18 cellular contexts compared by ENCODE assay signal in the genomic region with DNA sequence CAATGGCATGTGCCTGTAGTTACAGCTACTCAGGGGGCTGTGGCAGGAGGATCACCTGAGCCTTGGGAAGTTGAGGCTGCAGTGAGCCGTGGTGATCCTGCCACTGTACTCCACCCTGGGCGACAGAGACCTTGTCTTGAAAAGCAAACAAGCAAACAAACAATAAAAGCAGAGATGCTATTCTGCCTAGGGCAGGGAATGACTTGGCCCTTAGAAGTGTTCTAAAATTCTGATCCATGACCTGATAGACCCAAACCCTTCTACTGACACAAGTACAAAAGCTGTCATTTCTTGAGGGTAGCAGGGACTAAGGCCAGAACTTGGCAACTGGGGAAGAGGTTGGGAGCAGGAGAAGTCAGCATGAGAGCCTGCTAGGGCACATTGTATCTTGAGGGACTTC. TPM values are rescaled to one million over a fixed set of nuclear protein-coding genes. Genes with fewer than 3 reads are reported as not detected.
DNase-seq lines count a peak whose midpoint lies in the region; ATAC-seq and TF ChIP-seq lines count a peak whose summit lies in the region.
"Had no signal": no experiment of that assay in that cellular context is flagged by ENCODE, and none has a peak within 500 bp of the region (broad histone marks: within the 10 kb centered on the region; RNA-seq: fewer than 3 reads in every experiment).

No MANE protein-coding gene starts in this region.

- H3K4me1 Mint-ChIP-seq in dendritic cell treated with granulocyte-macrophage colony-stimulating factor and Interleukin-4, amounts not matched to agents 40 ng/mL and 50 ng/mL, for 4 days (ENCODE audit: low read depth), result peaks cover 86% of the 10 kb centered on the region

- no peak overlapping the region for H3K4me3 Mint-ChIP-seq in dendritic cell treated with granulocyte-macrophage colony-stimulating factor and Interleukin-4, amounts not matched to agents 40 ng/mL and 50 ng/mL, for 4 days
- H3K4me3 Mint-ChIP-seq: CD8-positive, alpha-beta memory T cell; H9 had no signal

- no peak overlapping the region; the same call in 1 of the 2 replicates for H3K23ac ChIP-seq in IMR-90 (ENCODE audit: low read depth, low read length)

- peak overlapping the region; percentile 80; the same call in 1 of the 2 replicates for H2BK20ac ChIP-seq in IMR-90 (ENCODE audit: low read depth, low read length)

- no peak overlapping the region for H3K56ac ChIP-seq in IMR-90 (ENCODE audit: extremely low read depth, insufficient read depth, low read length)

- no peak overlapping the region; the same call in 1 of the 2 replicates for H3K18ac ChIP-seq in IMR-90 (ENCODE audit: low read depth, low read length)

- no peaks in the 10 kb centered on the region for H3K27me3 Mint-ChIP-seq in dendritic cell treated with granulocyte-macrophage colony-stimulating factor and Interleukin-4, amounts not matched to agents 40 ng/mL and 50 ng/mL, for 4 days

- H3K27ac Mint-ChIP-seq in dendritic cell treated with granulocyte-macrophage colony-stimulating factor and Interleukin-4, amounts not matched to agents 40 ng/mL and 50 ng/mL, for 4 days, result peak overlapping the region; percentile 97
- H3K27ac Mint-ChIP-seq: CD8-positive, alpha-beta memory T cell had no signal

- H2BK15ac ChIP-seq in IMR-90 (ENCODE audit: low read depth, low read length), result peak overlapping the region; percentile 77; the same call in 2 of the 3 replicates

- dilution Hi-C loops in IMR-90 (cut with HindIII; ENCODE audit: low sequenced_read_pairs, unreplicated experiment), result no loop called here

- WGBS in IMR-90 (ENCODE audit: extremely low coverage in 2 of 2, insufficient read length in 1 of 2), 2 experiments, result 82% methylated on average over 2 of the region's 2 CpGs; no CpG with 5 or more reads in 1 of the 2 experiments
- WGBS in upper lobe of left lung, 2 donors, result 93 to 96% methylated on average over 2 of the region's 2 CpGs
- 92 to 100% methylated on average over 2 of the region's 2 CpGs for WGBS in tibial nerve, 2 donors

- H3K9me3 ChIP-seq in IMR-90 (ENCODE audit: control insufficient read depth, insufficient read depth, low read length), result no peaks in the 10 kb centered on the region
- no peaks in the 10 kb centered on the region for H3K9me3 ChIP-seq in neutrophil
- H3K9me3 ChIP-seq in upper lobe of left lung, result no peaks in the 10 kb centered on the region
- no peaks in the 10 kb centered on the region for H3K9me3 ChIP-seq in tibial nerve
- H3K9me3 ChIP-seq: A549, BE2C, Caco-2 had no signal

- in situ Hi-C loops in IMR-90 (cut with MboI; ENCODE audit: low sequenced_read_pairs), result no loop called here

- H2AK9ac ChIP-seq in IMR-90 (replicated peaks; ENCODE audit: low read depth, low read length, poor library complexity), result no peak overlapping the region

- no peaks in the 10 kb centered on the region for H3K27me3 ChIP-seq in IMR-90 (ENCODE audit: control insufficient read depth, insufficient read depth, low read length)
- no peaks in the 10 kb centered on the region for H3K27me3 ChIP-seq in neutrophil
- H3K27me3 ChIP-seq in upper lobe of left lung, result no peaks in the 10 kb centered on the region
- H3K27me3 ChIP-seq in tibial nerve, result no peaks in the 10 kb centered on the region
- H3K27me3 ChIP-seq: BE2C had no signal

- POLR2A ChIA-PET in IMR-90 (lab: Charles Lee; ENCODE audit: unreplicated experiment), result no interaction called here

- peak overlapping the region; percentile 53 for H4K91ac ChIP-seq in IMR-90 (ENCODE audit: insufficient read depth, low read depth, low read length)

- H3K4ac ChIP-seq in IMR-90 (ENCODE audit: low read depth, low read length), result peak overlapping the region; percentile 64; the same call in 1 of the 2 replicates

- peak overlapping the region; percentile 15; the same call in 1 of the 2 replicates for H4K5ac ChIP-seq in IMR-90 (ENCODE audit: low read depth, low read length)

- H3K4me3 ChIP-seq in IMR-90 (ENCODE audit: insufficient read depth, low read depth, low read length) (no peak overlapping the region), neutrophil (ENCODE audit: low read depth in 1 of 2, low read length in 1 of 2) (peak overlapping the region; percentile 62 to 64), upper lobe of left lung (no peak overlapping the region), tibial nerve (no peak overlapping the region)
- H3K4me3 ChIP-seq: A549 had no signal

- H3K27ac ChIP-seq in IMR-90 (ENCODE audit: insufficient read depth, low read length), result no peak overlapping the region
- peak overlapping the region; percentile 98 for H3K27ac ChIP-seq in neutrophil
- peak overlapping the region in 3 of 4 donors; percentile 28 to 85 (median 80) for H3K27ac ChIP-seq in upper lobe of left lung
- H3K27ac ChIP-seq in tibial nerve, result no peak overlapping the region

- no peaks in the 10 kb centered on the region for H4K20me1 ChIP-seq in IMR-90 (ENCODE audit: insufficient read depth, low read length)

- ATAC-seq in IMR-90 (ENCODE audit: low read depth) (no peak), upper lobe of left lung (ENCODE audit: low FRiP score in 2 of 2) (no peak), HG03159 (IDR thresholded peaks at IDR 0.05; ENCODE audit: unreplicated experiment) (no peak), HG02571 (IDR thresholded peaks at IDR 0.05; ENCODE audit: unreplicated experiment) (no peak)
- ATAC-seq: A549 had no signal

- TF ChIP-seq POLR2A in IMR-90 (IDR thresholded peaks at IDR 0.05; ENCODE audit: low read depth, low read length) (no peak), upper lobe of left lung (IDR thresholded peaks at IDR 0.05) (no peak), tibial nerve (IDR thresholded peaks at IDR 0.05) (no peak)

- H3K36me3 ChIP-seq in IMR-90 (ENCODE audit: control insufficient read depth, insufficient read depth, low read length), result no peaks in the 10 kb centered on the region
- H3K36me3 ChIP-seq in neutrophil, result peaks cover 8% of the 10 kb centered on the region
- no peaks in the 10 kb centered on the region for H3K36me3 ChIP-seq in upper lobe of left lung
- no peaks in the 10 kb centered on the region for H3K36me3 ChIP-seq in tibial nerve
- H3K36me3 ChIP-seq: BE2C had no signal

- H3K4me2 ChIP-seq in IMR-90 (ENCODE audit: low read depth, low read length), result no peak overlapping the region
- H3K4me2 ChIP-seq: A549 had no signal

- no peak for DNase-seq in IMR-90
- no peak for DNase-seq in upper lobe of left lung
- no peak for DNase-seq in cerebellar cortex (ENCODE audit: low spot score)
- no peak for DNase-seq in tibial nerve (ENCODE audit: low spot score in 2 of 2)
- DNase-seq: BE2C; Caco-2; CD8-positive, alpha-beta memory T cell; DND-41; GDM1; GOT3; H9 had no signal

- intact Hi-C loops in IMR-90 (cut with micrococcal nuclease), result loop anchor here (5.0 kb wide), 1 partner anchor 134 kb away; a partner anchor contains a TSS
- intact Hi-C loops in dendritic cell treated with granulocyte-macrophage colony-stimulating factor and Interleukin-4, amounts not matched to agents 40 ng/mL and 50 ng/mL, for 4 days (cut with micrococcal nuclease), result no loop called here

- no peaks in the 10 kb centered on the region for H3K36me3 Mint-ChIP-seq in dendritic cell treated with granulocyte-macrophage colony-stimulating factor and Interleukin-4, amounts not matched to agents 40 ng/mL and 50 ng/mL, for 4 days (ENCODE audit: low read depth)
- H3K36me3 Mint-ChIP-seq: CD8-positive, alpha-beta memory T cell had no signal

- H2AFZ ChIP-seq in IMR-90 (replicated peaks; ENCODE audit: low read length, poor library complexity), result no peak overlapping the region

- TF ChIP-seq EP300 in upper lobe of left lung (IDR thresholded peaks at IDR 0.05), result no peak
- TF ChIP-seq EP300 in tibial nerve (IDR thresholded peaks at IDR 0.05), result no peak

- H3K9me1 ChIP-seq in IMR-90 (ENCODE audit: insufficient read depth, low read length), result peaks cover 19% of the 10 kb centered on the region

- H3K4me1 ChIP-seq in IMR-90 (ENCODE audit: control insufficient read depth, insufficient read depth, low read length) (peaks cover 23% of the 10 kb centered on the region), neutrophil (ENCODE audit: control insufficient read depth in 1 of 2, insufficient read depth in 1 of 2, low read depth in 1 of 2, low read length in 1 of 2) (peaks cover 97 to 100% of the 10 kb centered on the region in 2 experiments), upper lobe of left lung (peaks cover 23 to 38% (median 31%) of the 10 kb centered on the region in 4 donors), tibial nerve (peaks cover 0 to 40% (median 17%) of the 10 kb centered on the region in 4 donors)
- H3K4me1 ChIP-seq: BE2C, Caco-2 had no signal

- H3K14ac ChIP-seq in IMR-90 (replicated peaks; ENCODE audit: low read depth, low read length), result peak overlapping the region; percentile 73

- H3K9ac ChIP-seq in IMR-90 (ENCODE audit: low read depth, low read length), result no peak overlapping the region

- no peaks in the 10 kb centered on the region for H3K9me3 Mint-ChIP-seq in dendritic cell treated with granulocyte-macrophage colony-stimulating factor and Interleukin-4, amounts not matched to agents 40 ng/mL and 50 ng/mL, for 4 days
- H3K9me3 Mint-ChIP-seq: CD8-positive, alpha-beta memory T cell; H9 had no signal

- H2AK5ac ChIP-seq in IMR-90 (ENCODE audit: low read depth, low read length), result no peak overlapping the region

- BruUV-seq in IMR-90 (replicated peaks; lab: Mats Ljungman, UMichigan), result no TSS peak

- TF ChIP-seq CTCF in IMR-90 (conservative IDR thresholded peaks at IDR 0.05; ENCODE audit: low read depth, low read length), result no peak
- TF ChIP-seq CTCF in neutrophil (IDR thresholded peaks at IDR 0.05), result no peak
- TF ChIP-seq CTCF in upper lobe of left lung (IDR thresholded peaks at IDR 0.05), result no peak
- TF ChIP-seq CTCF in tibial nerve (IDR thresholded peaks at IDR 0.05), result no peak

- TF ChIP-seq RAD21 in IMR-90 (IDR thresholded peaks at IDR 0.05; ENCODE audit: low read length), result no peak

- peak overlapping the region in 1 of 2 experiments; percentile 51; a peak in 2 of 4 replicates for H4K8ac ChIP-seq in IMR-90 (ENCODE audit: low read depth in 2 of 2, low read length in 2 of 2)

- CTCF ChIA-PET in IMR-90 (lab: Yijun Ruan, JAX), result no interaction called here

- peaks cover 0 to 4% of the 10 kb centered on the region in 2 experiments; a peak in 2 of 4 replicates for H3K79me1 ChIP-seq in IMR-90 (ENCODE audit: low read depth in 1 of 2, low read length in 2 of 2)

- peak overlapping the region; percentile 42 for H2BK5ac ChIP-seq in IMR-90 (ENCODE audit: low read depth, low read length, poor library complexity, severe bottlenecking)

- H2BK120ac ChIP-seq in IMR-90 (ENCODE audit: low read depth, low read length), result peak overlapping the region; percentile 72

RNA-seq across cellular contexts. Expression of a gene that starts 15.6 kb away (rescaled TPM):
- total RNA-seq in IMR-90 (2012; rRNA removed) (2.8 and 3.2 TPM in 2 replicates), upper lobe of left lung (100 to 1,000 TPM in 4 of 6 donors, 10 to 100 TPM in 2; 68.5 to 202 (median 143) TPM), tibial nerve (10 to 100 TPM in 3 of 4 donors, 1 to 10 TPM in 1; 9.6 to 21.0 (median 17.1) TPM)
- 2.6 and 4.2 TPM in 2 replicates for polyA plus RNA-seq in IMR-90 (2012; rRNA removed)
- 0.45 and 1.8 TPM in 2 replicates for polyA plus RNA-seq in IMR-90 (2012; cell fraction: cytosol; rRNA removed)
- 0.52 and 0.64 TPM in 2 replicates for polyA plus RNA-seq in IMR-90 (2012; cell fraction: nucleus; rRNA removed; ENCODE audit: low replicate concordance)
- total RNA-seq: Caco-2, H9 had no signal

RNA-seq across cellular contexts. Expression of a gene that starts 29.7 kb away (rescaled TPM):
- total RNA-seq in IMR-90 (2012; rRNA removed) (212 and 361 TPM in 2 replicates), upper lobe of left lung (100 to 1,000 TPM in 4 of 6 donors, 10 to 100 TPM in 2; 28.3 to 193 (median 109) TPM), tibial nerve (100 to 1,000 TPM in 1 of 4 donors, 10 to 100 TPM in 3; 71.8 to 102 (median 78.7) TPM)
- polyA plus RNA-seq in IMR-90 (2012; rRNA removed), result 91.0 and 132 TPM in 2 replicates
- 38.8 and 57.1 TPM in 2 replicates for polyA plus RNA-seq in IMR-90 (2012; cell fraction: cytosol; rRNA removed)
- polyA plus RNA-seq in IMR-90 (2012; cell fraction: nucleus; rRNA removed; ENCODE audit: low replicate concordance), result 9.7 and 50.2 TPM in 2 replicates

RNA-seq across cellular contexts. Expression of a gene that starts 47.2 kb away (rescaled TPM):
- total RNA-seq in IMR-90 (2012; rRNA removed) (not detected in 2 replicates), upper lobe of left lung (1 to 10 TPM in 3 of 6 donors, under 1 TPM in 3; 0.20 to 5.6 (median 1.9) TPM), tibial nerve (not detected)
- polyA plus RNA-seq in IMR-90 (2012; rRNA removed), result not detected in 2 replicates
- not detected in 2 replicates for polyA plus RNA-seq in IMR-90 (2012; cell fraction: cytosol; rRNA removed)
- polyA plus RNA-seq in IMR-90 (2012; cell fraction: nucleus; rRNA removed; ENCODE audit: low replicate concordance), result not detected in 2 replicates
- total RNA-seq: Caco-2; CD8-positive, alpha-beta memory T cell; H9; HT-29 had no signal
- polyA plus RNA-seq: A549; AG04450; CD8-positive, alpha-beta memory T cell had no signal

Comparison
In these comparisons a context has a peak if more than half of its experiments do, and no peak if none do; other contexts are left out.
1. H3K27ac ChIP-seq: peak in neutrophil (single experiment) and upper lobe of left lung (3 of 4); none in IMR-90 (single experiment) and tibial nerve (0 of 4).
2. H3K4me3 ChIP-seq: peak in neutrophil (2 of 2); none in IMR-90 (single experiment), upper lobe of left lung (0 of 4) and tibial nerve (0 of 4).